8 cellular contexts compared by ENCODE assay signal in genomic region chr4:1872918-1873269, GRCh38. TPM values are rescaled to one million over a fixed set of nuclear protein-coding genes. Genes with fewer than 3 reads are reported as not detected.
DNase-seq lines count a peak whose midpoint lies in the region; ATAC-seq, FAIRE-seq and TF ChIP-seq lines count a peak whose summit lies in the region.

No MANE protein-coding gene starts in this region.

- CTCF ChIA-PET in activated CD8-positive, alpha-beta T cell treated with anti-CD3 and anti-CD28 coated beads for 36 hours (lab: Charles Lee), result interaction anchor here (2.1 kb wide), 1 partner anchor 26 kb away, joined by 20 read pairs; no protein-coding TSS in a partner anchor

- no peaks in the 10 kb centered on the region for H3K9me3 Mint-ChIP-seq in activated CD8-positive, alpha-beta T cell treated with anti-CD3 and anti-CD28 coated beads for 36 hours
- H3K9me3 Mint-ChIP-seq in immature natural killer cell, result no peaks in the 10 kb centered on the region

- no peak for TF ChIP-seq CTCF in activated CD8-positive, alpha-beta T cell treated with anti-CD3 and anti-CD28 coated beads for 36 hours (IDR thresholded peaks at IDR 0.05)

- 0 out of 2 replicates have a peak, but pooled peaks have one; percentile 27 for TF ChIP-seq POLR2A in H54 (IDR thresholded peaks at IDR 0.05; ENCODE audit: low read depth, low read length)

- POLR2A ChIA-PET in activated CD8-positive, alpha-beta T cell treated with anti-CD3 and anti-CD28 coated beads for 36 hours (lab: Charles Lee), result interaction anchor here (0.6 to 2.5 kb wide), 13 partner anchors 9 to 383 kb away, joined by 3 to 15 read pairs (median 6); partner anchors contain the start of gene LETM1

- peaks cover 29% of the 10 kb centered on the region for H3K36me3 Mint-ChIP-seq in activated CD8-positive, alpha-beta T cell treated with anti-CD3 and anti-CD28 coated beads for 36 hours (ENCODE audit: low read depth)
- H3K36me3 Mint-ChIP-seq in immature natural killer cell, result no peaks in the 10 kb centered on the region

- peak; percentile 33 for ATAC-seq in activated CD8-positive, alpha-beta T cell treated with anti-CD3 and anti-CD28 coated beads for 36 hours
- ATAC-seq in HG02642 (IDR thresholded peaks at IDR 0.05; ENCODE audit: poor library complexity, unreplicated experiment), result no peak

- H3K27me3 Mint-ChIP-seq in activated CD8-positive, alpha-beta T cell treated with anti-CD3 and anti-CD28 coated beads for 36 hours, result no peaks in the 10 kb centered on the region
- H3K27me3 Mint-ChIP-seq in immature natural killer cell (ENCODE audit: low read depth in 3 of 3), result peaks cover 7 to 20% (median 13%) of the 10 kb centered on the region in 3 donors

- DNase-seq in AG08396 (ENCODE audit: low spot score), result peak; percentile 65
- no peak for DNase-seq in H54 (ENCODE audit: insufficient read length, low spot score)
- DNase-seq in activated CD8-positive, alpha-beta T cell treated with anti-CD3 and anti-CD28 coated beads for 36 hours, result peak; percentile 58
- DNase-seq in immature natural killer cell, result no peak
- DNase-seq in frontal cortex (ENCODE audit: low spot score in 2 of 2), result no peak
- no peak for DNase-seq in occipital lobe (lab: John Stamatoyannopoulos, UW)
- DNase-seq in NCI-H1417 (lab: John Stamatoyannopoulos, UW), result no peak

- peaks cover 42% of the 10 kb centered on the region for H3K4me1 Mint-ChIP-seq in activated CD8-positive, alpha-beta T cell treated with anti-CD3 and anti-CD28 coated beads for 36 hours (ENCODE audit: low read depth)
- H3K4me1 Mint-ChIP-seq in immature natural killer cell, result peaks cover 19 to 20% of the 10 kb centered on the region in 2 donors

- intact Hi-C loops in activated CD8-positive, alpha-beta T cell treated with anti-CD3 and anti-CD28 coated beads for 36 hours (cut with micrococcal nuclease), result no loop called here

- FAIRE-seq in H54 (lab: Jason Lieb, UNC), result no peak
- FAIRE-seq in frontal cortex (lab: Jason Lieb, UNC), result no peak

- H3K4me3 Mint-ChIP-seq in activated CD8-positive, alpha-beta T cell treated with anti-CD3 and anti-CD28 coated beads for 36 hours, result peak overlapping the region; percentile 99
- peak overlapping the region; percentile 74 to 89 (median 83) for H3K4me3 Mint-ChIP-seq in immature natural killer cell

- peak overlapping the region; percentile 99 for H3K27ac Mint-ChIP-seq in activated CD8-positive, alpha-beta T cell treated with anti-CD3 and anti-CD28 coated beads for 36 hours
- H3K27ac Mint-ChIP-seq in immature natural killer cell, result peak overlapping the region in 5 of 6 donors; percentile 59 to 96 (median 91)

RNA-seq across cellular contexts. Expression of gene NSD2, which starts 1.7 kb away (rescaled TPM):
- total RNA-seq in activated CD8-positive, alpha-beta T cell treated with anti-CD3 and anti-CD28 coated beads for 36 hours, result 100 to 1,000 TPM; 219 TPM
- polyA plus RNA-seq in immature natural killer cell, result 1 to 10 TPM; 1.8 to 7.2 (median 4.4) TPM
- total RNA-seq in frontal cortex, result 113 TPM
- total RNA-seq in occipital lobe, result 105 TPM

RNA-seq across cellular contexts. Expression of gene LETM1, which starts 16.9 kb away (rescaled TPM):
- total RNA-seq in activated CD8-positive, alpha-beta T cell treated with anti-CD3 and anti-CD28 coated beads for 36 hours, result 10 to 100 TPM; 49.4 to 53.2 TPM
- polyA plus RNA-seq in immature natural killer cell, result 10 to 100 TPM in 2 of 3 donors, 1 to 10 TPM in 1; 8.0 to 17.0 (median 10.6) TPM
- total RNA-seq in frontal cortex (115 TPM), occipital lobe (92.3 TPM)

Comparison
In these comparisons a context has a peak if more than half of its experiments do, and no peak if none do; other contexts are left out.
1. DNase-seq: peak in AG08396 (single experiment) and activated CD8-positive, alpha-beta T cell treated with anti-CD3 and anti-CD28 coated beads for 36 hours (single experiment); none in H54 (single experiment), immature natural killer cell (0 of 3), frontal cortex (0 of 2), occipital lobe (single experiment) and NCI-H1417 (0 of 3).